In genomic region chr3:36214460-36214859, GRCh38 we compare ENCODE assay signal across 20 cellular contexts.
DNase-seq lines count a peak whose midpoint lies in the region; FAIRE-seq and TF ChIP-seq lines count a peak whose summit lies in the region.
"Had no signal": no experiment of that assay in that cellular context is flagged by ENCODE, and none has a peak within 500 bp of the region (broad histone marks: within the 10 kb centered on the region; RNA-seq: fewer than 3 reads in every experiment).

No MANE protein-coding gene starts in this region.

- POLR2A ChIA-PET in H1 (lab: Charles Lee; ENCODE audit: partially characterized antibody) = no interaction called here

- FAIRE-seq in H1 (lab: Jason Lieb, UNC) (no peak), kidney (lab: Jason Lieb, UNC) (no peak)

- no peak overlapping the region for H3K27ac ChIP-seq in ACC112 (ENCODE audit: low read depth, low read length)
- H3K27ac ChIP-seq in H1 (ENCODE audit: low read depth, low read length) = no peak overlapping the region
- no peak overlapping the region for H3K27ac ChIP-seq in right atrium auricular region
- no peak overlapping the region for H3K27ac ChIP-seq in kidney (ENCODE audit: low read depth in 2 of 2, low read length in 2 of 2)
- H3K27ac ChIP-seq: C4-2B, SK-N-MC had no signal

- H2BK20ac ChIP-seq in H1 (ENCODE audit: low read length) = no peak overlapping the region

- no peak overlapping the region for H4K91ac ChIP-seq in H1 (replicated peaks; ENCODE audit: insufficient read length, low read length)

- CTCF ChIA-PET in H1 (lab: Charles Lee; ENCODE audit: partially characterized antibody) = no interaction called here

- H3K27me3 ChIP-seq in ACC112 (ENCODE audit: insufficient read depth, low read length) = no peaks in the 10 kb centered on the region
- no peaks in the 10 kb centered on the region for H3K27me3 ChIP-seq in H1 (replicated peaks in 1 of 4; ENCODE audit: control insufficient read depth in 3 of 4, extremely low read depth in 1 of 4, insufficient read depth in 3 of 4, low read length in 3 of 4)
- H3K27me3 ChIP-seq in right atrium auricular region = no peaks in the 10 kb centered on the region
- H3K27me3 ChIP-seq: MG63 had no signal

- no peaks in the 10 kb centered on the region for H3K27me3 Mint-ChIP-seq in activated CD4-positive, alpha-beta T cell treated with anti-CD3 and anti-CD28 coated beads, Interleukin-2, amount 10 ng/mL, durations not matched to agents 24 days and 14 days

- H3K23me2 ChIP-seq in H1 (ENCODE audit: low read depth, low read length) = no peaks in the 10 kb centered on the region

- no peak for TF ChIP-seq CTCF in H1 (IDR thresholded peaks at IDR 0.05; ENCODE audit: control extremely low read depth in 1 of 3, insufficient read depth in 1 of 3, low read depth in 1 of 3, low read length in 3 of 3)
- TF ChIP-seq CTCF in right atrium auricular region (IDR thresholded peaks at IDR 0.05) = no peak
- TF ChIP-seq CTCF in kidney (IDR thresholded peaks at IDR 0.05; ENCODE audit: borderline replicate concordance, extremely low read depth, insufficient read depth) = no peak
- TF ChIP-seq CTCF in lower leg skin (IDR thresholded peaks at IDR 0.05) = no peak

- H3K36me3 ChIP-seq in ACC112 (ENCODE audit: insufficient read depth, low read length) (no peaks in the 10 kb centered on the region), H1 (ENCODE audit: control insufficient read depth in 2 of 4, insufficient read depth in 4 of 4, low read length in 3 of 4) (no peaks in the 10 kb centered on the region), right atrium auricular region (no peaks in the 10 kb centered on the region), kidney (ENCODE audit: control insufficient read depth in 1 of 2, insufficient read depth in 2 of 2, low read length in 2 of 2) (no peaks in the 10 kb centered on the region)
- H3K36me3 ChIP-seq: MG63 had no signal

- H3K79me2 ChIP-seq in ACC112 (ENCODE audit: control insufficient read depth, insufficient read depth, low read length, unreplicated experiment) (no peaks in the 10 kb centered on the region), H1 (ENCODE audit: control insufficient read depth in 1 of 2, insufficient read depth in 2 of 2, low read length in 2 of 2) (no peaks in the 10 kb centered on the region)

- H3K79me1 ChIP-seq in H1 (ENCODE audit: low read depth, low read length) = no peaks in the 10 kb centered on the region

- H3K4me3 ChIP-seq in ACC112 (ENCODE audit: low read depth, low read length) (no peak overlapping the region), H1 (ENCODE audit: extremely low read depth in 1 of 4, insufficient read depth in 2 of 4, low read depth in 3 of 4, low read length in 4 of 4) (no peak overlapping the region), right atrium auricular region (no peak overlapping the region), kidney (ENCODE audit: low read length in 2 of 2) (no peak overlapping the region), lower leg skin (ENCODE audit: low read depth, poor library complexity, severe bottlenecking) (no peak overlapping the region)
- H3K4me3 ChIP-seq: MG63, SK-N-MC had no signal

- no peak overlapping the region for H3K4me3 Mint-ChIP-seq in activated CD4-positive, alpha-beta T cell treated with anti-CD3 and anti-CD28 coated beads, Interleukin-2, amount 10 ng/mL, durations not matched to agents 24 days and 14 days

- H3K9me3 Mint-ChIP-seq in activated CD4-positive, alpha-beta T cell treated with anti-CD3 and anti-CD28 coated beads, Interleukin-2, amount 10 ng/mL, durations not matched to agents 24 days and 14 days = no peaks in the 10 kb centered on the region

- H3K36me3 Mint-ChIP-seq in activated CD4-positive, alpha-beta T cell treated with anti-CD3 and anti-CD28 coated beads, Interleukin-2, amount 10 ng/mL, durations not matched to agents 24 days and 14 days (ENCODE audit: low read depth) = no peaks in the 10 kb centered on the region

- H2AFZ ChIP-seq in ACC112 (ENCODE audit: low read length, unreplicated experiment) (peak overlapping the region; percentile 49), H1 (ENCODE audit: low read length) (0 out of 2 replicates have a peak overlapping the region, but pooled peaks have one; percentile 89)

- peak; percentile 36 for DNase-seq in NCI-H1092 treated with DMSO at 0.1 percent for 48 hours (lab: John Stamatoyannopoulos, UW)
- DNase-seq in NCI-H524 treated with DMSO at 0.1 percent for 48 hours (lab: John Stamatoyannopoulos, UW) = peak; percentile 9
- DNase-seq in H1 (ENCODE audit: low read depth in 1 of 2, low spot score in 2 of 2) = no peak
- no peak for DNase-seq in right atrium auricular region (ENCODE audit: low spot score)
- DNase-seq in kidney = no peak
- DNase-seq in activated CD4-positive, alpha-beta T cell treated with anti-CD3 and anti-CD28 coated beads, Interleukin-2, amount 10 ng/mL, durations not matched to agents 24 days and 14 days = no peak
- no peak for DNase-seq in lower leg skin (ENCODE audit: low spot score in 2 of 2)
- DNase-seq: ACHN, AML-193, DMS79 treated with DMSO at 0.1 percent for 48 hours, Kasumi-1, MG63, NCI-H1048, NCI-H146, NCI-H345, NCI-H69, Right ventricle myocardium superior had no signal

- no peaks in the 10 kb centered on the region for H3K4me1 Mint-ChIP-seq in activated CD4-positive, alpha-beta T cell treated with anti-CD3 and anti-CD28 coated beads, Interleukin-2, amount 10 ng/mL, durations not matched to agents 24 days and 14 days

- no peak for TF ChIP-seq RAD21 in H1 (IDR thresholded peaks at IDR 0.05 in 1 of 2, conservative IDR thresholded peaks at IDR 0.05 in 1 of 2; ENCODE audit: low read depth in 2 of 2, low read length in 2 of 2)

- H3K4ac ChIP-seq in H1 (replicated peaks; ENCODE audit: insufficient read length, low read depth, low read length) = no peak overlapping the region

- H2BK12ac ChIP-seq in H1 (ENCODE audit: low read depth, low read length) = no peak overlapping the region

- intact Hi-C loops in kidney (cut with DNase I) (no loop called here), lower leg skin (cut with DNase I; ENCODE audit: low total_unique reads) (no loop called here)
- intact Hi-C loops in activated CD4-positive, alpha-beta T cell treated with anti-CD3 and anti-CD28 coated beads, Interleukin-2, amount 10 ng/mL, durations not matched to agents 24 days and 14 days (cut with micrococcal nuclease) = no loop called here

- H3K4me1 ChIP-seq in ACC112 (ENCODE audit: control insufficient read depth, insufficient read depth, low read length, unreplicated experiment) (peaks cover 26% of the 10 kb centered on the region), H1 (replicated peaks in 1 of 4; ENCODE audit: control insufficient read depth in 3 of 4, insufficient read depth in 4 of 4, low read length in 3 of 4) (no peaks in the 10 kb centered on the region), right atrium auricular region (no peaks in the 10 kb centered on the region), kidney (ENCODE audit: control insufficient read depth in 1 of 2, insufficient read depth in 1 of 2, low read depth in 1 of 2, low read length in 2 of 2) (no peaks in the 10 kb centered on the region)

- no peaks in the 10 kb centered on the region for H4K20me1 ChIP-seq in H1 (replicated peaks in 1 of 2; ENCODE audit: control insufficient read depth in 1 of 2, insufficient read depth in 2 of 2, low read length in 2 of 2)

- H3K9ac ChIP-seq in H1 (replicated peaks in 1 of 4; ENCODE audit: extremely low read depth in 1 of 4, low read depth in 3 of 4, low read length in 3 of 4) (no peak overlapping the region), kidney (ENCODE audit: low read length in 2 of 2) (no peak overlapping the region)

- no peak overlapping the region for H2BK5ac ChIP-seq in H1 (ENCODE audit: low read depth, low read length)

- no peak overlapping the region for H2BK15ac ChIP-seq in H1 (ENCODE audit: low read length)

- no peak for TF ChIP-seq EP300 in H1 (IDR thresholded peaks at IDR 0.05; ENCODE audit: borderline replicate concordance in 1 of 2, low read depth in 2 of 2, low read length in 2 of 2)

- no peak overlapping the region for H3K4me2 ChIP-seq in H1 (ENCODE audit: insufficient read depth in 1 of 2, low read depth in 2 of 2, low read length in 2 of 2)

- no peak overlapping the region for H3K27ac Mint-ChIP-seq in activated CD4-positive, alpha-beta T cell treated with anti-CD3 and anti-CD28 coated beads, Interleukin-2, amount 10 ng/mL, durations not matched to agents 24 days and 14 days

- no peak overlapping the region for H2BK120ac ChIP-seq in H1 (replicated peaks; ENCODE audit: low read depth, low read length)

- H3K23ac ChIP-seq in H1 (ENCODE audit: insufficient read length) = no peak overlapping the region

- H4K8ac ChIP-seq in H1 (ENCODE audit: extremely low read depth, insufficient read depth, low read length) = no peak overlapping the region

- H3K56ac ChIP-seq in H1 (replicated peaks; ENCODE audit: insufficient read length, low read depth, low read length) = no peak overlapping the region

- no peak overlapping the region for H3K18ac ChIP-seq in H1 (ENCODE audit: extremely low read depth, low read length)

- TF ChIP-seq POLR2A in H1 (IDR thresholded peaks at IDR 0.05; ENCODE audit: control extremely low read depth in 1 of 2, low read depth in 2 of 2, low read length in 2 of 2) (no peak), lower leg skin (IDR thresholded peaks at IDR 0.05) (no peak)

- H3K9me3 ChIP-seq in H1 (ENCODE audit: insufficient read depth in 2 of 2, low read depth in 1 of 2, low read length in 1 of 2) = no peaks in the 10 kb centered on the region
- no peaks in the 10 kb centered on the region for H3K9me3 ChIP-seq in right atrium auricular region
- no peaks in the 10 kb centered on the region for H3K9me3 ChIP-seq in kidney (ENCODE audit: control insufficient read depth in 1 of 2, low read length in 2 of 2)
- H3K9me3 ChIP-seq: MG63 had no signal

- H3K14ac ChIP-seq in H1 (ENCODE audit: insufficient read length) = no peak overlapping the region

- H4K5ac ChIP-seq in H1 (ENCODE audit: insufficient read length, low read depth, low read length) = no peak overlapping the region

- H2AK5ac ChIP-seq in H1 (ENCODE audit: low read depth, low read length) = no peak overlapping the region

- 75% methylated on average over 3 of the region's 3 CpGs; no CpG with 5 or more reads in 1 of the 2 experiments for WGBS in H1 (ENCODE audit: extremely low coverage in 1 of 2, insufficient coverage in 1 of 2, insufficient read length in 1 of 2, insufficient replicate concordance in 2 of 2, low coverage in 1 of 2, low lambda C conversion rate in 2 of 2, missing lambda C conversion rate in 1 of 2), 2 experiments
- WGBS in lower leg skin, 2 donors = 76 to 80% methylated on average over 3 of the region's 3 CpGs

TF ChIP-seq in H1, 55 proteins besides CTCF, POLR2A, EP300 and RAD21 (continues in another document):
- TF ChIP-seq TAF7 (optimal IDR thresholded peaks at IDR 0.05; ENCODE audit: borderline replicate concordance, low read depth, low read length) (no peak), CBX8 (IDR thresholded peaks at IDR 0.05; ENCODE audit: borderline replicate concordance, low read depth, low read length) (no peak)

Comparison
In these comparisons a context has a peak if more than half of its experiments do, and no peak if none do; other contexts are left out.
1. DNase-seq: peak in NCI-H1092 treated with DMSO at 0.1 percent for 48 hours (single experiment) and NCI-H524 treated with DMSO at 0.1 percent for 48 hours (single experiment); none in H1 (0 of 2), right atrium auricular region (single experiment), kidney (single experiment), activated CD4-positive, alpha-beta T cell treated with anti-CD3 and anti-CD28 coated beads, Interleukin-2, amount 10 ng/mL, durations not matched to agents 24 days and 14 days (single experiment) and lower leg skin (0 of 2).